ENCODE assay signal across 11 cellular contexts in genomic region chr12:175759-176158, GRCh38. TPM values are rescaled to one million over a fixed set of nuclear protein-coding genes. Genes with fewer than 3 reads are reported as not detected.
"Had no signal": no experiment of that assay in that cellular context is flagged by ENCODE, and none has a peak within 500 bp of the region (broad histone marks: within the 10 kb centered on the region; RNA-seq: fewer than 3 reads in every experiment).

No MANE protein-coding gene starts in this region.

- H3K4me1 ChIP-seq: body of pancreas had no signal

- H3K9me3 ChIP-seq: body of pancreas, thoracic aorta had no signal

- H3K36me3 ChIP-seq: thoracic aorta had no signal

- H3K27ac ChIP-seq: body of pancreas, thoracic aorta had no signal

- ATAC-seq: activated CD8-positive, alpha-beta T cell treated with anti-CD3 and anti-CD28 coated beads, Interleukin-2, amount 10 ng/mL, durations not matched to agents 7 days and 5 days; T-cell had no signal

- DNase-seq: activated CD4-positive, alpha-beta T cell treated with anti-CD3 and anti-CD28 coated beads for 4 hours; activated CD8-positive, alpha-beta T cell treated with anti-CD3 and anti-CD28 coated beads, Interleukin-2, amount 10 ng/mL, durations not matched to agents 7 days and 5 days; activated naive CD4-positive, alpha-beta T cell treated with anti-CD3 and anti-CD28 coated beads for 36 hours; dermis blood vessel endothelial cell; endodermal cell; stimulated activated CD4-positive, alpha-beta T cell treated with anti-CD3 and anti-CD28 coated beads, Interleukin-2, amount 100 ng/mL, for 48 hours; T-cell had no signal

- H3K4me3 ChIP-seq: body of pancreas, thoracic aorta had no signal

- H3K27me3 ChIP-seq: body of pancreas had no signal

RNA-seq across cellular contexts. Expression of gene SLC6A12, which starts 38.2 kb away (rescaled TPM):
- total RNA-seq: activated CD8-positive, alpha-beta T cell treated with anti-CD3 and anti-CD28 coated beads, Interleukin-2, amount 10 ng/mL, durations not matched to agents 7 days and 5 days; activated T-helper 17 cell treated with anti-CD3 and anti-CD28 coated beads, Interleukin-2, amount 50 U/mL, for 72 hours; pulmonary artery endothelial cell had no signal
